In the genomic region with DNA sequence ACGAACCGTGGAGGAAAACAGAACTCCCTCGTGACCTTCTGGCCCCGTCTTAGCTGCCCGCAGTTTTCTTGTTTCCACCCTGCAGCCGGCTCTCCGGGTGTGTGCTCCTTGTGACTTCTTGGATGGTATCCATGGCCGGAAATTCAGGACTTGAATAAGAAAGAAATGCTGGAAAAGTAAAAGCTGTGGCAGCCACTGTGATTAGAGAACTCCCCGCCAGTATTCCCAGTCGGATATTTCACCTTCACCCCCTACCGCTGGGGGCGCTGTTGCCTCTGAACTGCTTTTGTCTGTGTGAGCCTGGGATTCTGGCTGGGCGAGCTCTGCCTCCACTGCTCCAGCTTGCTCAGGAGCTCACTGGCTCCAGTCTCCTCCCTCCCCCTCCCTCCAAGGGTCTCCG, we compare ENCODE assay signal across 1 cellular context.
TF ChIP-seq lines count a peak whose summit lies in the region.

No MANE protein-coding gene starts in this region.

TF ChIP-seq in A549, 52 proteins besides CTCF, POLR2A, EP300 and RAD21:
- TF ChIP-seq CBX2 (IDR thresholded peaks at IDR 0.05; ENCODE audit: borderline replicate concordance, low read depth) (no peak), NFE2L2 (conservative IDR thresholded peaks at IDR 0.05; ENCODE audit: low read length) (no peak), GATA3 (IDR thresholded peaks at IDR 0.05; ENCODE audit: borderline replicate concordance) (no peak), ZNF302 (CRISPR knock-in tag; IDR thresholded peaks at IDR 0.05) (no peak), E2F6 (IDR thresholded peaks at IDR 0.05; ENCODE audit: borderline replicate concordance, low read depth) (no peak), HEYL (CRISPR knock-in tag; IDR thresholded peaks at IDR 0.05) (no peak), ATOH8 (CRISPR knock-in tag; IDR thresholded peaks at IDR 0.05; ENCODE audit: low read depth) (no peak), RARB (CRISPR knock-in tag; IDR thresholded peaks at IDR 0.05) (no peak), EHF (CRISPR knock-in tag; IDR thresholded peaks at IDR 0.05) (no peak), MAFK (IDR thresholded peaks at IDR 0.05; ENCODE audit: partially characterized antibody) (no peak), CHD4 (IDR thresholded peaks at IDR 0.05; ENCODE audit: borderline replicate concordance) (no peak), REST (IDR thresholded peaks at IDR 0.05) (no peak), FOXS1 (CRISPR knock-in tag; IDR thresholded peaks at IDR 0.05) (no peak), NPAS2 (CRISPR knock-in tag; IDR thresholded peaks at IDR 0.05; ENCODE audit: borderline replicate concordance) (no peak), NR3C1 (IDR thresholded peaks at IDR 0.05) (no peak), TFCP2L1 (CRISPR knock-in tag; IDR thresholded peaks at IDR 0.05) (no peak), POLR2AphosphoS2 (conservative IDR thresholded peaks at IDR 0.05; ENCODE audit: low read length) (no peak), HOXA7 (CRISPR knock-in tag; IDR thresholded peaks at IDR 0.05) (no peak)
- TF ChIP-seq, protein P1, sequence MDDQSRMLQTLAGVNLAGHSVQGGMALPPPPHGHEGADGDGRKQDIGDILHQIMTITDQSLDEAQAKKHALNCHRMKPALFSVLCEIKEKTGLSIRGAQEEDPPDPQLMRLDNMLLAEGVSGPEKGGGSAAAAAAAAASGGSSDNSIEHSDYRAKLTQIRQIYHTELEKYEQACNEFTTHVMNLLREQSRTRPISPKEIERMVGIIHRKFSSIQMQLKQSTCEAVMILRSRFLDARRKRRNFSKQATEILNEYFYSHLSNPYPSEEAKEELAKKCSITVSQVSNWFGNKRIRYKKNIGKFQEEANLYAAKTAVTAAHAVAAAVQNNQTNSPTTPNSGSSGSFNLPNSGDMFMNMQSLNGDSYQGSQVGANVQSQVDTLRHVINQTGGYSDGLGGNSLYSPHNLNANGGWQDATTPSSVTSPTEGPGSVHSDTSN (IDR thresholded peaks at IDR 0.05): no peak
- TF ChIP-seq, protein P2, sequence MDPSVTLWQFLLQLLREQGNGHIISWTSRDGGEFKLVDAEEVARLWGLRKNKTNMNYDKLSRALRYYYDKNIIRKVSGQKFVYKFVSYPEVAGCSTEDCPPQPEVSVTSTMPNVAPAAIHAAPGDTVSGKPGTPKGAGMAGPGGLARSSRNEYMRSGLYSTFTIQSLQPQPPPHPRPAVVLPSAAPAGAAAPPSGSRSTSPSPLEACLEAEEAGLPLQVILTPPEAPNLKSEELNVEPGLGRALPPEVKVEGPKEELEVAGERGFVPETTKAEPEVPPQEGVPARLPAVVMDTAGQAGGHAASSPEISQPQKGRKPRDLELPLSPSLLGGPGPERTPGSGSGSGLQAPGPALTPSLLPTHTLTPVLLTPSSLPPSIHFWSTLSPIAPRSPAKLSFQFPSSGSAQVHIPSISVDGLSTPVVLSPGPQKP (IDR thresholded peaks at IDR 0.05; ENCODE audit: low read depth, low read length): no peak
